In the genomic region with DNA sequence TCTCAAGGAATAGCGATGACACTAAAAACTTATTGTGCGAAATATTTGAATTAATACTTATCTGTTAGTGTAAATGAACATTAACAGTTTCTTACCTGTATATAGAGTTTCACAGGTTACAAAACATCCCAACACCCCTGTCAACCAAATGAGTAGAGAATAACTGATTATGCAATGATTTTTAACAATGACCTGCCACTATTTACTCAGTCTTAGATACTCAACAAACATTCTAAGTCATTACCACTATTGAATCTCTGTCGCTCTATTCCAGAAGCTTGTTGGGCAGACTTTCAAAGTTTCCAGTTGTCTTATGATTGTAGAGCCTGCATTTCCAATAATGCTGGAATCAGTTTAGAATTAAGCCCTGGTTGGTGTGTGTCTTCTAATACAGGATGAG, we compare ENCODE assay signal across 22 cellular contexts.
DNase-seq lines count a peak whose midpoint lies in the region; ATAC-seq, FAIRE-seq and TF ChIP-seq lines count a peak whose summit lies in the region.
"Had no signal": no experiment of that assay in that cellular context is flagged by ENCODE, and none has a peak within 500 bp of the region (broad histone marks: within the 10 kb centered on the region; RNA-seq: fewer than 3 reads in every experiment).

No MANE protein-coding gene starts in this region.

- ATAC-seq in PC-3 (peak; percentile 51), HepG2 (no peak), GM21447 (IDR thresholded peaks at IDR 0.05; ENCODE audit: unreplicated experiment) (no peak)

- CTCF ChIA-PET in PC-3 (lab: Charles Lee) (no interaction called here), HepG2 (lab: Yijun Ruan, JAX; ENCODE audit: low intra/inter-chr PET ratio, low total read pairs) (no interaction called here)

- H3K27me3 ChIP-seq in PC-3 (ENCODE audit: low read length) = no peaks in the 10 kb centered on the region
- peaks cover 0 to 17% of the 10 kb centered on the region in 2 experiments; a peak in 2 of 5 replicates for H3K27me3 ChIP-seq in HepG2 (ENCODE audit: control insufficient read depth in 1 of 2, insufficient read depth in 2 of 2, low read length in 2 of 2)

- no peaks in the 10 kb centered on the region for H3F3A ChIP-seq in PC-3 (ENCODE audit: low read length, unreplicated experiment)

- intact Hi-C loops in PC-3 (cut with micrococcal nuclease) (no loop called here), HepG2 (cut with micrococcal nuclease; ENCODE audit: unreplicated experiment) (no loop called here)

- 15% methylated on average over 3 of the region's 3 CpGs for WGBS in HepG2 (ENCODE audit: low lambda C conversion rate)

- H3K4me2 ChIP-seq in PC-3 (ENCODE audit: low read length) = no peak overlapping the region
- H3K4me2 ChIP-seq in HepG2 (ENCODE audit: low read depth, low read length) = no peak overlapping the region

- H3K4me1 ChIP-seq in PC-3 (ENCODE audit: insufficient read depth, low read length) = peaks cover 6% of the 10 kb centered on the region; the same call in 1 of the 2 replicates
- no peaks in the 10 kb centered on the region for H3K4me1 ChIP-seq in HepG2 (ENCODE audit: insufficient read depth, low read length)
- H3K4me1 ChIP-seq: Caco-2 had no signal

- H3K9me3 ChIP-seq in PC-3 (ENCODE audit: low read length) (no peaks in the 10 kb centered on the region), HepG2 (ENCODE audit: low read length) (no peaks in the 10 kb centered on the region)
- H3K9me3 ChIP-seq: Caco-2 had no signal

- no peak for TF ChIP-seq POLR2A in HepG2 (IDR thresholded peaks at IDR 0.05; ENCODE audit: insufficient read depth in 1 of 2, low read depth in 2 of 2, low read length in 2 of 2)

- H3K9me2 ChIP-seq in PC-3 (replicated peaks; ENCODE audit: low read length) = no peaks in the 10 kb centered on the region

- H3K79me2 ChIP-seq in PC-3 (ENCODE audit: low read length) (no peaks in the 10 kb centered on the region), HepG2 (ENCODE audit: insufficient read depth, low read length) (no peaks in the 10 kb centered on the region)

- POLR2A ChIA-PET in PC-3 (lab: Charles Lee; ENCODE audit: unreplicated experiment) (no interaction called here), HepG2 (lab: Yijun Ruan, JAX) (no interaction called here)

- no peak for TF ChIP-seq RAD21 in HepG2 (CRISPR knock-in tag; IDR thresholded peaks at IDR 0.05)

- H3K27ac ChIP-seq in PC-3 (ENCODE audit: low read length) (no peak overlapping the region), HepG2 (ENCODE audit: extremely low read length, insufficient read depth, low read length) (no peak overlapping the region)
- H3K27ac ChIP-seq: C4-2B, GM23248, HL-60 had no signal

- DNase-seq in NCI-H69 (lab: John Stamatoyannopoulos, UW) = peak; percentile 19
- peak; percentile 38 for DNase-seq in NCI-H748 treated with DMSO at 0.1 percent for 48 hours (lab: John Stamatoyannopoulos, UW)
- peak; percentile 32 for DNase-seq in PC-3
- DNase-seq in HepG2 (ENCODE audit: low spot score) = no peak
- DNase-seq in AG08395 (ENCODE audit: low spot score) = no peak
- DNase-seq in occipital lobe (lab: John Stamatoyannopoulos, UW) = no peak
- DNase-seq: ACHN; AML-193; Caco-2; CD4-positive, alpha-beta T cell; GM23248; HCEC 1CT; IMR-90 had no signal

- H3K36me3 ChIP-seq in PC-3 (ENCODE audit: low read depth, low read length) = no peaks in the 10 kb centered on the region
- H3K36me3 ChIP-seq in HepG2 (replicated peaks in 1 of 2; ENCODE audit: control insufficient read depth in 1 of 2, insufficient read depth in 2 of 2, low read length in 2 of 2) = no peaks in the 10 kb centered on the region

- H3K4me3 ChIP-seq in PC-3 (ENCODE audit: low read length) (no peak overlapping the region), HepG2 (replicated peaks in 1 of 3; ENCODE audit: insufficient read depth in 1 of 3, low read depth in 2 of 3, low read length in 3 of 3) (no peak overlapping the region)
- H3K4me3 ChIP-seq: GM23248 had no signal

- no peak for TF ChIP-seq CTCF in PC-3 (conservative IDR thresholded peaks at IDR 0.05; ENCODE audit: low read depth, low read length)
- no peak for TF ChIP-seq CTCF in HepG2 (CRISPR knock-in tag; IDR thresholded peaks at IDR 0.05)

- H4K20me1 ChIP-seq in PC-3 (ENCODE audit: low read length) = no peaks in the 10 kb centered on the region
- H4K20me1 ChIP-seq in HepG2 (ENCODE audit: insufficient read depth, low read length) = no peaks in the 10 kb centered on the region

- in situ Hi-C loops in HepG2 (cut with HindIII; ENCODE audit: extremely low pct_ligation_motif_present, low pct_unique_long_range_greater_than_20kb) = no loop called here

- no peak overlapping the region for H3K9ac ChIP-seq in PC-3 (ENCODE audit: low read length)
- no peak overlapping the region for H3K9ac ChIP-seq in HepG2 (ENCODE audit: insufficient read depth, low read depth, low read length)
- H3K9ac ChIP-seq: GM23248 had no signal

- H2AFZ ChIP-seq in PC-3 (ENCODE audit: low read length) (no peak overlapping the region), HepG2 (ENCODE audit: low read length) (no peak overlapping the region)
- H2AFZ ChIP-seq: GM23248 had no signal

- no peak for FAIRE-seq in HepG2 (lab: Jason Lieb, UNC)
- FAIRE-seq: A204.1, D721Med, G401.6, GM12891, GM19239, H54 had no signal

- TF ChIP-seq EP300 in HepG2 (IDR thresholded peaks at IDR 0.05; ENCODE audit: low read depth in 2 of 2, low read length in 2 of 2) (no peak), HepG2 (CRISPR knock-in tag; IDR thresholded peaks at IDR 0.05; ENCODE audit: borderline replicate concordance) (no peak)

- BruUV-seq in PC-3 (replicated peaks; lab: Mats Ljungman, UMichigan) = no TSS peak
- BruUV-seq in HepG2 (replicated peaks; lab: Mats Ljungman, UMichigan) = no TSS peak

TF ChIP-seq in HepG2, 621 proteins besides CTCF, POLR2A, EP300 and RAD21:
- no peak for TF ChIP-seq ZNF282 (IDR thresholded peaks at IDR 0.05; ENCODE audit: partially characterized antibody)
- no peak for TF ChIP-seq ZSCAN31 (CRISPR knock-in tag; IDR thresholded peaks at IDR 0.05; ENCODE audit: low read depth)
- no peak for TF ChIP-seq KLF15 (CRISPR knock-in tag; IDR thresholded peaks at IDR 0.05; ENCODE audit: borderline replicate concordance)
- TF ChIP-seq CC2D1A (CRISPR knock-in tag; IDR thresholded peaks at IDR 0.05) = no peak
- no peak for TF ChIP-seq REXO4 (CRISPR knock-in tag; IDR thresholded peaks at IDR 0.05; ENCODE audit: borderline replicate concordance)
- peak; percentile 32; the same call in 1 of the 2 replicates for TF ChIP-seq CEBPB (IDR thresholded peaks at IDR 0.05; ENCODE audit: borderline replicate concordance, low read depth, low read length)
- no peak for TF ChIP-seq TBL1XR1 (IDR thresholded peaks at IDR 0.05; ENCODE audit: borderline replicate concordance, low read length, partially characterized antibody)
- TF ChIP-seq, protein P1, sequence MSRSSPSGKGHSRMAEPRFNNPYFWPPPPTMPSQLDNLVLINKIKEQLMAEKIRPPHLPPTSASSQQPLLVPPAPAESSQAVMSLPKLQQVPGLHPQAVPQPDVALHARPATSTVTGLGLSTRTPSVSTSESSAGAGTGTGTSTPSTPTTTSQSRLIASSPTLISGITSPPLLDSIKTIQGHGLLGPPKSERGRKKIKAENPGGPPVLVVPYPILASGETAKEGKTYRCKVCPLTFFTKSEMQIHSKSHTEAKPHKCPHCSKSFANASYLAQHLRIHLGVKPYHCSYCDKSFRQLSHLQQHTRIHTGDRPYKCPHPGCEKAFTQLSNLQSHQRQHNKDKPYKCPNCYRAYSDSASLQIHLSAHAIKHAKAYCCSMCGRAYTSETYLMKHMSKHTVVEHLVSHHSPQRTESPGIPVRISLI (CRISPR knock-in tag; IDR thresholded peaks at IDR 0.05; ENCODE audit: borderline replicate concordance) = no peak
- no peak for TF ChIP-seq JUNB (CRISPR knock-in tag; IDR thresholded peaks at IDR 0.05; ENCODE audit: borderline replicate concordance)

Comparison
In these comparisons a context has a peak if more than half of its experiments do, and no peak if none do; other contexts are left out.
1. DNase-seq: peak in NCI-H69 (single experiment), NCI-H748 treated with DMSO at 0.1 percent for 48 hours (single experiment) and PC-3 (single experiment); none in HepG2 (single experiment), AG08395 (single experiment) and occipital lobe (single experiment).